ENCODE assay signal across 17 cellular contexts in genomic region chr18:30999186-30999585, GRCh38. TPM values are rescaled to one million over a fixed set of nuclear protein-coding genes. Genes with fewer than 3 reads are reported as not detected.
A peak's percentile ranks its signal among the peaks of the same experiment; 100 is the strongest.
DNase-seq lines count a peak whose midpoint lies in the region; ATAC-seq, FAIRE-seq and TF ChIP-seq lines count a peak whose summit lies in the region.
"Had no signal": no experiment of that assay in that cellular context is flagged by ENCODE, and none has a peak within 500 bp of the region (broad histone marks: within the 10 kb centered on the region; RNA-seq: fewer than 3 reads in every experiment).

No MANE protein-coding gene starts in this region.

- H2AFZ ChIP-seq in GM12878 (ENCODE audit: control insufficient read depth, low read depth, low read length): no peak overlapping the region
- H2AFZ ChIP-seq: parathyroid adenoma had no signal

- H3K27me3 Mint-ChIP-seq in CD14-positive monocyte (ENCODE audit: low read depth in 3 of 3): peaks cover 2 to 10% (median 5%) of the 10 kb centered on the region in 3 donors
- no peaks in the 10 kb centered on the region for H3K27me3 Mint-ChIP-seq in activated naive CD4-positive, alpha-beta T cell treated with anti-CD3 and anti-CD28 coated beads for 36 hours (ENCODE audit: low read depth)

- H3K4me2 ChIP-seq in GM12878 (ENCODE audit: control insufficient read depth, insufficient read depth): no peak overlapping the region
- H3K4me2 ChIP-seq: BLaER1 treated with 17β-estradiol and CSF1 and Interleukin-3, amounts not matched to agents 10 nM and 100 nM had no signal

- 20% methylated on average over 2 of the region's 2 CpGs for WGBS in GM12878 (ENCODE audit: insufficient coverage, insufficient replicate concordance, low lambda C conversion rate, missing lambda C conversion rate)
- WGBS in right lobe of liver (ENCODE audit: insufficient coverage, low coverage, low lambda C conversion rate, missing lambda C conversion rate): 9% methylated on average over 2 of the region's 2 CpGs
- WGBS in pancreas, 2 donors: 18% methylated on average over 2 of the region's 2 CpGs

- SMC1A ChIA-PET in GM12878 (lab: Charles Lee; ENCODE audit: uncharacterized antibody, unreplicated experiment): interaction anchor here (0.8 kb wide), 1 partner anchor 12 kb away, joined by 3 read pairs; no protein-coding TSS in a partner anchor

- no peak for DNase-seq in CD14-positive monocyte (ENCODE audit: low spot score)
- DNase-seq in HT-29 (ENCODE audit: low spot score): peak; percentile 29
- DNase-seq in GM12878 (ENCODE audit: low read depth, low spot score): no peak
- no peak for DNase-seq in right lobe of liver
- no peak for DNase-seq in NCI-H2029 (lab: John Stamatoyannopoulos, UW)
- DNase-seq in pancreas: no peak
- no peak for DNase-seq in activated naive CD4-positive, alpha-beta T cell treated with anti-CD3 and anti-CD28 coated beads for 36 hours
- DNase-seq: activated CD4-positive, alpha-beta T cell treated with anti-CD3 and anti-CD28 coated beads for 1 hour; activated CD8-positive, alpha-beta memory T cell treated with anti-CD3 and anti-CD28 coated beads, Interleukin-2, amount 50 U/mL, for 48 hours; activated naive CD4-positive, alpha-beta T cell treated with anti-CD3 and anti-CD28 coated beads, Interleukin-2, amount 50 U/mL, for 16 hours; foreskin melanocyte; mucosa of descending colon; NCI-H446 treated with DMSO at 0.1 percent for 48 hours had no signal

- TF ChIP-seq POLR2A in GM12878 (IDR thresholded peaks at IDR 0.05; ENCODE audit: low read depth, low read length): no peak
- TF ChIP-seq POLR2A in right lobe of liver (IDR thresholded peaks at IDR 0.05): no peak

- no peak overlapping the region for H3K9ac ChIP-seq in GM12878 (ENCODE audit: control insufficient read depth, insufficient read depth, low read length)
- H3K9ac ChIP-seq: BLaER1 treated with 17β-estradiol and CSF1 and Interleukin-3, amounts not matched to agents 10 nM and 100 nM; parathyroid adenoma had no signal

- H4K20me1 ChIP-seq in GM12878 (ENCODE audit: control insufficient read depth, insufficient read depth): no peaks in the 10 kb centered on the region
- H4K20me1 ChIP-seq: BLaER1 treated with 17β-estradiol and CSF1 and Interleukin-3, amounts not matched to agents 10 nM and 100 nM had no signal

- no peak overlapping the region for H3K4me3 Mint-ChIP-seq in CD14-positive monocyte
- H3K4me3 Mint-ChIP-seq in activated naive CD4-positive, alpha-beta T cell treated with anti-CD3 and anti-CD28 coated beads for 36 hours: no peak overlapping the region

- H3K27ac Mint-ChIP-seq in CD14-positive monocyte: no peak overlapping the region
- no peak overlapping the region for H3K27ac Mint-ChIP-seq in activated naive CD4-positive, alpha-beta T cell treated with anti-CD3 and anti-CD28 coated beads for 36 hours

- no peaks in the 10 kb centered on the region for H3K36me3 ChIP-seq in GM12878 (ENCODE audit: control insufficient read depth in 2 of 2, insufficient read depth in 2 of 2, low read length in 1 of 2)
- H3K36me3 ChIP-seq in right lobe of liver: no peaks in the 10 kb centered on the region
- no peaks in the 10 kb centered on the region for H3K36me3 ChIP-seq in pancreas
- H3K36me3 ChIP-seq: BLaER1 treated with 17β-estradiol and CSF1 and Interleukin-3, amounts not matched to agents 10 nM and 100 nM had no signal

- H3K36me3 Mint-ChIP-seq in CD14-positive monocyte: no peaks in the 10 kb centered on the region
- H3K36me3 Mint-ChIP-seq in activated naive CD4-positive, alpha-beta T cell treated with anti-CD3 and anti-CD28 coated beads for 36 hours (ENCODE audit: low read depth): peaks cover 2% of the 10 kb centered on the region

- no peaks in the 10 kb centered on the region for H3K79me2 ChIP-seq in GM12878 (ENCODE audit: control insufficient read depth, insufficient read depth, low read length)
- H3K79me2 ChIP-seq: parathyroid adenoma had no signal

- peak; percentile 41 for TF ChIP-seq RAD21 in GM12878 (IDR thresholded peaks at IDR 0.05; ENCODE audit: insufficient read depth, low read depth, low read length)

- TF ChIP-seq CTCF in CD14-positive monocyte (IDR thresholded peaks at IDR 0.05) (peak; percentile 6), GM12878 (IDR thresholded peaks at IDR 0.05 in 2 of 3, conservative IDR thresholded peaks at IDR 0.05 in 1 of 3; ENCODE audit: control insufficient read depth in 2 of 3, extremely low read depth in 1 of 3, insufficient read depth in 1 of 3, low read depth in 3 of 3, low read length in 3 of 3) (no peak; a peak in 1 of 6 replicates), right lobe of liver (IDR thresholded peaks at IDR 0.05) (peak; percentile 29 to 41 (median 36)), pancreas (IDR thresholded peaks at IDR 0.05) (no peak)

- ATAC-seq in GM12878 (no peak), right lobe of liver (peak in 1 of 4 donors; percentile 17), pancreas (no peak), HG03469 (IDR thresholded peaks at IDR 0.05; ENCODE audit: unreplicated experiment) (no peak)
- ATAC-seq: mucosa of descending colon had no signal

- H3K9me3 ChIP-seq in GM12878 (replicated peaks; ENCODE audit: control insufficient read depth, insufficient read depth, low read length) (no peaks in the 10 kb centered on the region), right lobe of liver (no peaks in the 10 kb centered on the region), pancreas (no peaks in the 10 kb centered on the region)
- H3K9me3 ChIP-seq: BLaER1 treated with 17β-estradiol and CSF1 and Interleukin-3, amounts not matched to agents 10 nM and 100 nM; mucosa of descending colon had no signal

- RAD21 ChIA-PET in GM12878 (lab: Charles Lee; ENCODE audit: unreplicated experiment): interaction anchor here (0.9 kb wide), 1 partner anchor 564 kb away, joined by 3 read pairs; no protein-coding TSS in a partner anchor

- no TSS peak for BruUV-seq in GM12878 (replicated peaks; lab: Mats Ljungman, UMichigan)

- TF ChIP-seq EP300 in GM12878 (IDR thresholded peaks at IDR 0.05; ENCODE audit: borderline replicate concordance in 1 of 2, control insufficient read depth in 1 of 2, low read depth in 2 of 2, low read length in 2 of 2): no peak

- H3K4me3 ChIP-seq in GM12878: no peak overlapping the region
- no peak overlapping the region for H3K4me3 ChIP-seq in right lobe of liver
- no peak overlapping the region for H3K4me3 ChIP-seq in pancreas
- H3K4me3 ChIP-seq: BLaER1 treated with 17β-estradiol and CSF1 and Interleukin-3, amounts not matched to agents 10 nM and 100 nM; mucosa of descending colon had no signal

- H3K4me1 ChIP-seq in GM12878 (ENCODE audit: control insufficient read depth, insufficient read depth, low read length) (no peaks in the 10 kb centered on the region), right lobe of liver (no peaks in the 10 kb centered on the region), pancreas (no peaks in the 10 kb centered on the region)
- H3K4me1 ChIP-seq: BLaER1 treated with 17β-estradiol and CSF1 and Interleukin-3, amounts not matched to agents 10 nM and 100 nM; parathyroid adenoma had no signal

- CTCF ChIA-PET in GM12878 (lab: Yijun Ruan, JAX): interaction anchor here (0.7 to 1.6 kb wide), 6 partner anchors 14 to 564 kb away, joined by 3 to 5 read pairs (median 3); no protein-coding TSS in a partner anchor
- CTCF ChIA-PET in activated naive CD4-positive, alpha-beta T cell treated with anti-CD3 and anti-CD28 coated beads for 36 hours (lab: Charles Lee): no interaction called here

- H3K4me1 Mint-ChIP-seq in CD14-positive monocyte: no peaks in the 10 kb centered on the region
- no peaks in the 10 kb centered on the region for H3K4me1 Mint-ChIP-seq in activated naive CD4-positive, alpha-beta T cell treated with anti-CD3 and anti-CD28 coated beads for 36 hours (ENCODE audit: low read depth)

- no peak overlapping the region for H3K27ac ChIP-seq in GM12878 (ENCODE audit: control insufficient read depth, insufficient read depth)
- no peak overlapping the region for H3K27ac ChIP-seq in right lobe of liver
- H3K27ac ChIP-seq in pancreas: no peak overlapping the region
- H3K27ac ChIP-seq: BLaER1 treated with 17β-estradiol and CSF1 and Interleukin-3, amounts not matched to agents 10 nM and 100 nM; parathyroid adenoma had no signal

- no peaks in the 10 kb centered on the region for H3K9me3 Mint-ChIP-seq in CD14-positive monocyte
- no peaks in the 10 kb centered on the region for H3K9me3 Mint-ChIP-seq in activated naive CD4-positive, alpha-beta T cell treated with anti-CD3 and anti-CD28 coated beads for 36 hours

- in situ Hi-C loops in GM12878 (cut with MboI): no loop called here

- POLR2A ChIA-PET in GM12878 (lab: Charles Lee): no interaction called here

- FAIRE-seq in GM12878 (lab: Jason Lieb, UNC): no peak
- FAIRE-seq in pancreas (lab: Jason Lieb, UNC): no peak

- intact Hi-C loops in CD14-positive monocyte (cut with micrococcal nuclease) (no loop called here), GM12878 (cut with micrococcal nuclease; ENCODE audit: unreplicated experiment) (no loop called here), right lobe of liver (cut with DNase I) (no loop called here), pancreas (cut with DNase I) (no loop called here)
- intact Hi-C loops in activated naive CD4-positive, alpha-beta T cell treated with anti-CD3 and anti-CD28 coated beads for 36 hours (cut with micrococcal nuclease): no loop called here

- H3K27me3 ChIP-seq in GM12878 (replicated peaks in 1 of 2; ENCODE audit: control insufficient read depth in 2 of 2, insufficient read depth in 2 of 2, low read length in 1 of 2) (peaks cover 0 to 3% of the 10 kb centered on the region in 2 experiments; a peak in 1 of 4 replicates), right lobe of liver (no peaks in the 10 kb centered on the region), pancreas (peaks cover 0 to 4% (median 0%) of the 10 kb centered on the region in 4 donors)
- H3K27me3 ChIP-seq: BLaER1 treated with 17β-estradiol and CSF1 and Interleukin-3, amounts not matched to agents 10 nM and 100 nM had no signal

RNA-seq across cellular contexts. Expression of gene DSC3, which starts 43.4 kb away (rescaled TPM):
- polyA plus RNA-seq in CD14-positive monocyte: not detected
- total RNA-seq in HT-29 (2014; rRNA removed; shearing (Covaris generic)): 0.03 TPM in 1 of 2 replicates, not detected in the other
- not detected in 2 replicates for total RNA-seq in GM12878 (2013; cell fraction: nucleolus; rRNA removed)
- 2.4 and 3.4 TPM in 2 replicates for total RNA-seq in GM12878 (2014; rRNA removed)
- 2.9 and 3.5 TPM in 2 replicates for total RNA-seq in GM12878 (2014; rRNA removed; fragmentation: Illumina TruSeq; extraction: Trizol)
- 1.8 and 1.9 TPM in 2 replicates for total RNA-seq in GM12878 (2021)
- 0.30 TPM for polyA plus RNA-seq in GM12878 (2011; ENCODE audit: low read depth)
- polyA plus RNA-seq in GM12878 (2011; rRNA removed): 0.01 TPM in 1 of 2 replicates, not detected in the other
- not detected in 2 replicates for polyA plus RNA-seq in GM12878 (2011; cell fraction: cytosol; rRNA removed)
- 0.01 TPM in 1 of 2 replicates, not detected in the other for polyA plus RNA-seq in GM12878 (2011; cell fraction: nucleus; rRNA removed)
- polyA plus RNA-seq in GM12878 (2012): 0.30 and 0.44 TPM in 2 replicates
- polyA plus RNA-seq in GM12878 (2014; fragmentation: Illumina TruSeq; extraction: Trizol): 2.2 and 3.6 TPM in 2 replicates
- under 1 TPM; 0.58 to 0.73 TPM for polyA plus RNA-seq in GM12878 (2014; fragmentation: Nextera tagmentation; extraction: Ambion mirVana)
- polyA plus RNA-seq in GM12878 (2014; rRNA removed): 0.85 and 2.0 TPM in 2 replicates
- polyA plus RNA-seq in GM12878 (2016; fragmentation: Nextera tagmentation; extraction: Ambion mirVana): 1 to 10 TPM in 1 of 2 experiments, under 1 TPM in 1; 0.95 to 1.3 TPM
- polyA minus RNA-seq in GM12878 (2011; rRNA and poly(A)+ RNA removed): not detected in 2 replicates
- polyA minus RNA-seq in GM12878 (2011; cell fraction: cytosol; rRNA and poly(A)+ RNA removed): not detected in 2 replicates
- not detected in 2 replicates for polyA minus RNA-seq in GM12878 (2011; cell fraction: nucleus; rRNA and poly(A)+ RNA removed)
- under 1 TPM in 1 of 6 experiments, not detected in 5; 0.07 TPM for total RNA-seq in right lobe of liver
- total RNA-seq in pancreas: under 1 TPM in 5 of 6 donors, not detected in 1; 0.04 to 0.12 (median 0.09) TPM
- polyA plus RNA-seq in pancreas: under 1 TPM; 0.04 to 0.05 TPM
- not detected for total RNA-seq in activated naive CD4-positive, alpha-beta T cell treated with anti-CD3 and anti-CD28 coated beads for 36 hours
- total RNA-seq: T-helper 1 cell treated with Interleukin-12 subunit alpha and Interleukin-12 subunit beta and Interleukin-4 antibody, amounts not matched to agents 30 ng/mL and 1 ng/mL, for 36 hours had no signal

Comparison
In these comparisons a context has a peak if more than half of its experiments do, and no peak if none do; other contexts are left out.
1. CTCF ChIP-seq: peak in CD14-positive monocyte (single experiment) and right lobe of liver (4 of 4); none in GM12878 (0 of 3) and pancreas (0 of 4).